In genomic region chr12:76901628-76902386, GRCh38 we compare ENCODE assay signal across 17 cellular contexts. TPM values are rescaled to one million over a fixed set of nuclear protein-coding genes. Genes with fewer than 3 reads are reported as not detected.
A peak's percentile ranks its signal among the peaks of the same experiment; 100 is the strongest.
DNase-seq lines count a peak whose midpoint lies in the region; ATAC-seq, FAIRE-seq and TF ChIP-seq lines count a peak whose summit lies in the region.
"Had no signal": no experiment of that assay in that cellular context is flagged by ENCODE, and none has a peak within 500 bp of the region (broad histone marks: within the 10 kb centered on the region; RNA-seq: fewer than 3 reads in every experiment).

No MANE protein-coding gene starts in this region.

- CTCF ChIA-PET in A549 (lab: Yijun Ruan, JAX) (interaction anchor here (0.6 kb wide), 1 partner anchor 771 kb away, joined by 3 read pairs; no protein-coding TSS in a partner anchor), HepG2 (lab: Yijun Ruan, JAX; ENCODE audit: low intra/inter-chr PET ratio, low total read pairs) (no interaction called here)
- CTCF ChIA-PET in activated CD4-positive, alpha-beta memory T cell treated with anti-CD3 and anti-CD28 coated beads for 36 hours (lab: Charles Lee): no interaction called here

- no peak overlapping the region for H2AFZ ChIP-seq in HepG2 (ENCODE audit: low read length)

- peaks cover 34% of the 10 kb centered on the region for H3K4me1 Mint-ChIP-seq in endothelial cell (ENCODE audit: unreplicated experiment)
- peaks cover 9% of the 10 kb centered on the region for H3K4me1 Mint-ChIP-seq in activated CD4-positive, alpha-beta memory T cell treated with anti-CD3 and anti-CD28 coated beads for 36 hours (ENCODE audit: low read depth)

- H3K27me3 Mint-ChIP-seq in endothelial cell (ENCODE audit: unreplicated experiment): no peaks in the 10 kb centered on the region
- H3K27me3 Mint-ChIP-seq in activated CD4-positive, alpha-beta memory T cell treated with anti-CD3 and anti-CD28 coated beads for 36 hours: peaks cover 3% of the 10 kb centered on the region

- FAIRE-seq in A549 (lab: Jason Lieb, UNC) (peak; percentile 49), HepG2 (lab: Jason Lieb, UNC) (no peak)

- TF ChIP-seq POLR2A in A549 (IDR thresholded peaks at IDR 0.05; ENCODE audit: low read length) (no peak), HepG2 (IDR thresholded peaks at IDR 0.05; ENCODE audit: insufficient read depth in 1 of 2, low read depth in 2 of 2, low read length in 2 of 2) (no peak)

- H3K27me3 ChIP-seq in HepG2 (ENCODE audit: control insufficient read depth in 1 of 2, insufficient read depth in 2 of 2, low read length in 2 of 2): no peaks in the 10 kb centered on the region; a peak in 1 of 5 replicates

- POLR2A ChIA-PET in A549 (lab: Yijun Ruan, JAX): no interaction called here
- POLR2A ChIA-PET in activated CD4-positive, alpha-beta memory T cell treated with anti-CD3 and anti-CD28 coated beads for 36 hours (lab: Charles Lee): no interaction called here
- POLR2A ChIA-PET in HepG2 (lab: Yijun Ruan, JAX): no interaction called here

- TF ChIP-seq EP300 in A549 (IDR thresholded peaks at IDR 0.05): no peak
- no peak for TF ChIP-seq EP300 in HepG2 (IDR thresholded peaks at IDR 0.05; ENCODE audit: low read depth in 2 of 2, low read length in 2 of 2)
- TF ChIP-seq EP300 in HepG2 (CRISPR knock-in tag; IDR thresholded peaks at IDR 0.05; ENCODE audit: borderline replicate concordance): no peak

- ATAC-seq in A549 (no peak), HepG2 (no peak)
- ATAC-seq in activated CD4-positive, CD25-positive, alpha-beta regulatory T cell treated with anti-CD3 and anti-CD28 coated beads, Interleukin-2, amount 50 U/mL, for 24 hours: no peak

- H3K4me3 ChIP-seq in A549 (no peak overlapping the region), HepG2 (replicated peaks in 1 of 3; ENCODE audit: insufficient read depth in 1 of 3, low read depth in 2 of 3, low read length in 3 of 3) (no peak overlapping the region)
- H3K4me3 ChIP-seq: HAP-1 had no signal

- H4K20me1 ChIP-seq in HepG2 (ENCODE audit: insufficient read depth, low read length): no peaks in the 10 kb centered on the region

- TF ChIP-seq CTCF in A549 (IDR thresholded peaks at IDR 0.05) (no peak), endothelial cell (IDR thresholded peaks at IDR 0.05; ENCODE audit: unreplicated experiment) (no peak), HepG2 (CRISPR knock-in tag; IDR thresholded peaks at IDR 0.05) (no peak)

- H3K9ac ChIP-seq in HepG2 (ENCODE audit: insufficient read depth, low read depth, low read length): no peak overlapping the region

- H3K27ac ChIP-seq in A549: no peak overlapping the region
- no peak overlapping the region for H3K27ac ChIP-seq in HepG2 (ENCODE audit: extremely low read length, insufficient read depth, low read length)

- DNase-seq in A549 (ENCODE audit: low read depth in 1 of 2, low spot score in 1 of 2) (no peak), GDM1 (lab: John Stamatoyannopoulos, UW) (peak; percentile 30), MV-4-11 (lab: John Stamatoyannopoulos, UW) (peak; percentile 7), endothelial cell (ENCODE audit: low spot score) (no peak), HepG2 (ENCODE audit: low spot score) (no peak), DMS153 treated with DMSO at 0.1 percent for 48 hours (lab: John Stamatoyannopoulos, UW; ENCODE audit: unreplicated experiment) (no peak)
- no peak for DNase-seq in activated CD4-positive, alpha-beta memory T cell treated with anti-CD3 and anti-CD28 coated beads for 36 hours
- DNase-seq: Caco-2; DMS153; NCI-H1092; NCI-H2081 treated with DMSO at 0.1 percent for 48 hours; NCI-H446; NK-92 treated with Interleukin-12 subunit alpha and Interleukin-12 subunit beta, amount 100 ng/mL, for 24 hours; SIG-M5 had no signal

- no TSS peak for BruUV-seq in HepG2 (replicated peaks; lab: Mats Ljungman, UMichigan)

- H3K36me3 ChIP-seq in HepG2 (replicated peaks in 1 of 2; ENCODE audit: control insufficient read depth in 1 of 2, insufficient read depth in 2 of 2, low read length in 2 of 2): no peaks in the 10 kb centered on the region
- H3K36me3 ChIP-seq: HAP-1 had no signal

- in situ Hi-C loops in HepG2 (cut with HindIII; ENCODE audit: extremely low pct_ligation_motif_present, low pct_unique_long_range_greater_than_20kb): no loop called here

- H3K4me3 Mint-ChIP-seq in endothelial cell (ENCODE audit: unreplicated experiment): no peak overlapping the region
- no peak overlapping the region for H3K4me3 Mint-ChIP-seq in activated CD4-positive, alpha-beta memory T cell treated with anti-CD3 and anti-CD28 coated beads for 36 hours
- H3K4me3 Mint-ChIP-seq: IgD-negative memory B cell had no signal

- no peaks in the 10 kb centered on the region for H3K79me2 ChIP-seq in HepG2 (ENCODE audit: insufficient read depth, low read length)

- peak overlapping the region; percentile 93 for H3K27ac Mint-ChIP-seq in endothelial cell (ENCODE audit: unreplicated experiment)
- no peak overlapping the region for H3K27ac Mint-ChIP-seq in activated CD4-positive, alpha-beta memory T cell treated with anti-CD3 and anti-CD28 coated beads for 36 hours
- H3K27ac Mint-ChIP-seq: IgD-negative memory B cell had no signal

- H3K4me2 ChIP-seq in A549: no peak overlapping the region
- H3K4me2 ChIP-seq in HepG2 (ENCODE audit: low read depth, low read length): no peak overlapping the region

- H3K4me1 ChIP-seq in A549: no peaks in the 10 kb centered on the region
- no peaks in the 10 kb centered on the region for H3K4me1 ChIP-seq in HepG2 (ENCODE audit: insufficient read depth, low read length)
- H3K4me1 ChIP-seq: Caco-2, HAP-1 had no signal

- TF ChIP-seq RAD21 in A549 (conservative IDR thresholded peaks at IDR 0.05 in 1 of 2, IDR thresholded peaks at IDR 0.05 in 1 of 2): no peak
- TF ChIP-seq RAD21 in HepG2 (CRISPR knock-in tag; IDR thresholded peaks at IDR 0.05): no peak

- 81% methylated on average over 4 of the region's 4 CpGs for WGBS in A549 (ENCODE audit: missing lambda C conversion rate)
- 38% methylated on average over 4 of the region's 4 CpGs for WGBS in HepG2 (ENCODE audit: low lambda C conversion rate)

- no peaks in the 10 kb centered on the region for H3K9me3 Mint-ChIP-seq in endothelial cell (ENCODE audit: unreplicated experiment)
- no peaks in the 10 kb centered on the region for H3K9me3 Mint-ChIP-seq in activated CD4-positive, alpha-beta memory T cell treated with anti-CD3 and anti-CD28 coated beads for 36 hours
- H3K9me3 Mint-ChIP-seq: IgD-negative memory B cell had no signal

- intact Hi-C loops in activated CD4-positive, alpha-beta memory T cell treated with anti-CD3 and anti-CD28 coated beads for 36 hours (cut with micrococcal nuclease): no loop called here
- intact Hi-C loops in HepG2 (cut with micrococcal nuclease; ENCODE audit: unreplicated experiment): no loop called here

- H3K36me3 Mint-ChIP-seq in endothelial cell (ENCODE audit: low read depth, unreplicated experiment): no peaks in the 10 kb centered on the region
- no peaks in the 10 kb centered on the region for H3K36me3 Mint-ChIP-seq in activated CD4-positive, alpha-beta memory T cell treated with anti-CD3 and anti-CD28 coated beads for 36 hours
- H3K36me3 Mint-ChIP-seq: IgD-negative memory B cell had no signal

- H3K9me3 ChIP-seq in A549: no peaks in the 10 kb centered on the region
- no peaks in the 10 kb centered on the region for H3K9me3 ChIP-seq in HepG2 (ENCODE audit: low read length)
- H3K9me3 ChIP-seq: Caco-2, HAP-1 had no signal

TF ChIP-seq in HepG2, 621 proteins besides CTCF, POLR2A, EP300 and RAD21 (continues in another document):
- TF ChIP-seq HOMEZ (CRISPR knock-in tag; IDR thresholded peaks at IDR 0.05; ENCODE audit: low read depth): no peak

RNA-seq across cellular contexts. Expression of gene CSRP2, which starts 23.0 kb away (rescaled TPM):
- 19.2 and 19.5 TPM in 2 replicates for polyA plus RNA-seq in A549 (2011; rRNA removed)
- polyA plus RNA-seq in A549 (2012; cell fraction: cytosol; rRNA removed): 17.3 and 18.4 TPM in 2 replicates
- 7.3 and 8.8 TPM in 2 replicates for polyA plus RNA-seq in A549 (2012; cell fraction: nucleus; rRNA removed)
- 23.4 to 23.6 TPM (median 23.6 TPM) in 3 replicates for polyA plus RNA-seq in A549 (2017; fragmentation: RNase III; extraction: RNeasy Plus Mini Kit Qiagen cat#74134 plus additional on column Dnase treatment)
- polyA minus RNA-seq in A549 (2011; rRNA and poly(A)+ RNA removed): 4.9 and 7.3 TPM in 2 replicates
- total RNA-seq in endothelial cell (ENCODE audit: unreplicated experiment): 185 TPM
- total RNA-seq in activated CD4-positive, alpha-beta memory T cell treated with anti-CD3 and anti-CD28 coated beads for 36 hours: under 1 TPM; 0.33 to 0.41 TPM
- 7.2 and 9.0 TPM in 2 replicates for total RNA-seq in HepG2 (2016; rRNA removed; fragmentation: Illumina TruSeq; extraction: Trizol)
- total RNA-seq in HepG2 (2016; cell fraction: cytosol; rRNA removed; fragmentation: Illumina TruSeq; extraction: Trizol; ENCODE audit: low read depth): 2.2 and 2.8 TPM in 2 replicates
- 7.2 and 8.9 TPM in 2 replicates for total RNA-seq in HepG2 (2016; cell fraction: insoluble cytoplasmic fraction; rRNA removed; fragmentation: Illumina TruSeq; extraction: Trizol)
- 2.3 and 2.6 TPM in 2 replicates for total RNA-seq in HepG2 (2016; cell fraction: membrane; rRNA removed; fragmentation: Illumina TruSeq; extraction: Trizol)
- 2.8 and 3.1 TPM in 2 replicates for total RNA-seq in HepG2 (2016; cell fraction: nucleus; rRNA removed; fragmentation: Illumina TruSeq; extraction: Trizol)
- 4.7 and 8.0 TPM in 2 replicates for polyA plus RNA-seq in HepG2 (2011; rRNA removed)
- polyA plus RNA-seq in HepG2 (2011; cell fraction: cytosol; rRNA removed): 5.0 and 8.2 TPM in 2 replicates
- 1.5 and 2.2 TPM in 2 replicates for polyA plus RNA-seq in HepG2 (2011; cell fraction: nucleus; rRNA removed)
- 4.8 and 7.0 TPM in 2 replicates for polyA plus RNA-seq in HepG2 (2012)
- polyA plus RNA-seq in HepG2 (2016; cell fraction: cytosol; fragmentation: Illumina TruSeq; extraction: Trizol; ENCODE audit: low read depth): 1.2 and 1.6 TPM in 2 replicates
- polyA plus RNA-seq in HepG2 (2016; cell fraction: insoluble cytoplasmic fraction; fragmentation: Illumina TruSeq; extraction: Trizol; ENCODE audit: low read depth): 8.7 and 10.0 TPM in 2 replicates
- polyA plus RNA-seq in HepG2 (2016; cell fraction: membrane; fragmentation: Illumina TruSeq; extraction: Trizol; ENCODE audit: low read depth): 1.2 and 1.9 TPM in 2 replicates
- polyA plus RNA-seq in HepG2 (2016; cell fraction: nucleus; fragmentation: Illumina TruSeq; extraction: Trizol; ENCODE audit: insufficient read depth, low read depth): 2.8 and 3.5 TPM in 2 replicates
- polyA minus RNA-seq in HepG2 (2011; rRNA and poly(A)+ RNA removed; ENCODE audit: low replicate concordance): 4.6 and 5.9 TPM in 2 replicates
- 2.4 and 4.0 TPM in 2 replicates for polyA minus RNA-seq in HepG2 (2011; cell fraction: cytosol; rRNA and poly(A)+ RNA removed)
- 3.1 and 6.2 TPM in 2 replicates for polyA minus RNA-seq in HepG2 (2011; cell fraction: nucleus; rRNA and poly(A)+ RNA removed)

Comparison
In these comparisons a context has a peak if more than half of its experiments do, and no peak if none do; other contexts are left out.
1. DNase-seq: peak in GDM1 (single experiment) and MV-4-11 (single experiment); none in A549 (0 of 2), endothelial cell (single experiment), activated CD4-positive, alpha-beta memory T cell treated with anti-CD3 and anti-CD28 coated beads for 36 hours (single experiment), HepG2 (single experiment) and DMS153 treated with DMSO at 0.1 percent for 48 hours (single experiment).
2. RNA of gene CSRP2, which starts 23.0 kb away (total RNA-seq): 185 TPM in endothelial cell (single experiment); 2.2 to 9.0 TPM in HepG2 and 0.33 to 0.41 TPM in activated CD4-positive, alpha-beta memory T cell treated with anti-CD3 and anti-CD28 coated beads for 36 hours; every median in the first group is over 10 times any median in the second.